ENCODE assay signal across 8 cellular contexts in genomic region chr2:216497382-216497781, GRCh38. TPM values are rescaled to one million over a fixed set of nuclear protein-coding genes. Genes with fewer than 3 reads are reported as not detected.
DNase-seq lines count a peak whose midpoint lies in the region; ATAC-seq, FAIRE-seq and TF ChIP-seq lines count a peak whose summit lies in the region.

No MANE protein-coding gene starts in this region.

- peak overlapping the region; percentile 86 for H3K4me3 ChIP-seq in A549
- H3K4me3 ChIP-seq in GM23248: peak overlapping the region; percentile 97
- H3K4me3 ChIP-seq in adipocyte (ENCODE audit: low read length): peak overlapping the region; percentile 95
- peak overlapping the region; percentile 90 to 96 for H3K4me3 ChIP-seq in mucosa of rectum (ENCODE audit: low read length in 2 of 2)

- H3K4me1 ChIP-seq in A549: peaks cover 35% of the 10 kb centered on the region
- H3K4me1 ChIP-seq in GM23248 (ENCODE audit: insufficient read depth): peaks cover 61% of the 10 kb centered on the region
- H3K4me1 ChIP-seq in adipocyte (ENCODE audit: control insufficient read depth, insufficient read depth, low read length): peaks cover 55% of the 10 kb centered on the region
- H3K4me1 ChIP-seq in mucosa of rectum (ENCODE audit: control insufficient read depth in 2 of 2, insufficient read depth in 2 of 2, low read length in 2 of 2): peaks cover 23 to 30% of the 10 kb centered on the region in 2 donors

- no peak for DNase-seq in A549 (ENCODE audit: low read depth in 1 of 2, low spot score in 1 of 2)
- DNase-seq in GM23248: no peak
- no peak for DNase-seq in adipocyte (ENCODE audit: low read depth)
- DNase-seq in NCI-H2227 (lab: John Stamatoyannopoulos, UW; ENCODE audit: unreplicated experiment): no peak
- DNase-seq in AG08396 (ENCODE audit: low spot score): no peak
- DNase-seq in mucosa of gallbladder (ENCODE audit: low spot score): no peak

- H3K4me2 ChIP-seq in A549 (peak overlapping the region; percentile 77), GM23248 (ENCODE audit: unreplicated experiment) (peak overlapping the region; percentile 97)

- ATAC-seq in A549 (no peak), HG03025 (IDR thresholded peaks at IDR 0.05; ENCODE audit: low FRiP score, unreplicated experiment) (no peak)

- H3K9me3 ChIP-seq in A549 (no peaks in the 10 kb centered on the region), GM23248 (ENCODE audit: low read depth) (no peaks in the 10 kb centered on the region), adipocyte (ENCODE audit: control insufficient read depth, low read length) (no peaks in the 10 kb centered on the region), mucosa of rectum (ENCODE audit: control insufficient read depth in 2 of 2, low read length in 2 of 2) (no peaks in the 10 kb centered on the region)

- H3K9me2 ChIP-seq in GM23248 (ENCODE audit: insufficient read depth): no peaks in the 10 kb centered on the region

- TF ChIP-seq EP300 in A549 (IDR thresholded peaks at IDR 0.05): no peak

- H3K27me3 ChIP-seq in GM23248 (replicated peaks; ENCODE audit: insufficient read depth) (no peaks in the 10 kb centered on the region), adipocyte (replicated peaks; ENCODE audit: control insufficient read depth, insufficient read depth, low read length) (no peaks in the 10 kb centered on the region), mucosa of rectum (ENCODE audit: control insufficient read depth in 2 of 2, insufficient read depth in 2 of 2, low read length in 2 of 2) (no peaks in the 10 kb centered on the region)

- no peak for TF ChIP-seq CTCF in A549 (IDR thresholded peaks at IDR 0.05)

- H4K20me1 ChIP-seq in GM23248 (ENCODE audit: insufficient read depth): 0 out of 2 replicates have a peak, but pooled peaks cover 16% of the 10 kb centered on the region

- no peak for TF ChIP-seq RAD21 in A549 (conservative IDR thresholded peaks at IDR 0.05 in 1 of 2, IDR thresholded peaks at IDR 0.05 in 1 of 2)

- H3K9ac ChIP-seq in GM23248 (peak overlapping the region; percentile 98), adipocyte (ENCODE audit: low read length) (peak overlapping the region; percentile 99), mucosa of rectum (ENCODE audit: low read depth in 1 of 2, low read length in 2 of 2) (no peak overlapping the region)

- peak overlapping the region; percentile 87 for H2AFZ ChIP-seq in GM23248

- POLR2A ChIA-PET in A549 (lab: Yijun Ruan, JAX): no interaction called here

- H3F3A ChIP-seq in GM23248 (ENCODE audit: insufficient read depth): peaks cover 71% of the 10 kb centered on the region

- no peak for TF ChIP-seq POLR2A in A549 (IDR thresholded peaks at IDR 0.05; ENCODE audit: low read length)

- CTCF ChIA-PET in A549 (lab: Yijun Ruan, JAX): interaction anchor here (0.7 to 2.0 kb wide), 3 partner anchors 21 to 416 kb away, joined by 3 to 4 read pairs (median 3); partner anchors contain the start of genes PECR and TMEM169

- WGBS in A549 (ENCODE audit: missing lambda C conversion rate): over 99% methylated on average over 3 of the region's 3 CpGs
- 97 to 98% methylated on average over 3 of the region's 3 CpGs for WGBS in GM23248 (ENCODE audit: low coverage in 1 of 2, low lambda C conversion rate in 2 of 2, missing lambda C conversion rate in 2 of 2), 2 experiments

- H3K79me2 ChIP-seq in GM23248 (ENCODE audit: insufficient read depth): peaks cover 71% of the 10 kb centered on the region

- in situ Hi-C loops in GM23248 (cut with MboI): no loop called here

- H3K36me3 ChIP-seq in GM23248 (ENCODE audit: low read depth): peaks cover 29% of the 10 kb centered on the region
- peaks cover 30% of the 10 kb centered on the region for H3K36me3 ChIP-seq in adipocyte (ENCODE audit: control insufficient read depth, insufficient read depth, low read length, severe bottlenecking)
- peaks cover 26 to 27% of the 10 kb centered on the region in 2 donors for H3K36me3 ChIP-seq in mucosa of rectum (ENCODE audit: control insufficient read depth in 2 of 2, insufficient read depth in 2 of 2, low read length in 2 of 2)

- no peak for FAIRE-seq in A549 (lab: Jason Lieb, UNC)

- peak overlapping the region; percentile 86 to 91 for H3K27ac ChIP-seq in A549
- peak overlapping the region; percentile 71 for H3K27ac ChIP-seq in GM23248
- no peak overlapping the region for H3K27ac ChIP-seq in mucosa of rectum (ENCODE audit: low read depth in 2 of 2, low read length in 2 of 2)

TF ChIP-seq in A549, 52 proteins besides CTCF, POLR2A, EP300 and RAD21:
- TF ChIP-seq RARB (CRISPR knock-in tag; IDR thresholded peaks at IDR 0.05): no peak
- TF ChIP-seq SREBF2 (IDR thresholded peaks at IDR 0.05): no peak
- no peak for TF ChIP-seq MAFK (IDR thresholded peaks at IDR 0.05; ENCODE audit: partially characterized antibody)
- TF ChIP-seq CHD2 (IDR thresholded peaks at IDR 0.05; ENCODE audit: low read length, partially characterized antibody): no peak
- TF ChIP-seq HDAC2 (IDR thresholded peaks at IDR 0.05): no peak
- TF ChIP-seq SMC3 (IDR thresholded peaks at IDR 0.05): no peak
- TF ChIP-seq, protein P1, sequence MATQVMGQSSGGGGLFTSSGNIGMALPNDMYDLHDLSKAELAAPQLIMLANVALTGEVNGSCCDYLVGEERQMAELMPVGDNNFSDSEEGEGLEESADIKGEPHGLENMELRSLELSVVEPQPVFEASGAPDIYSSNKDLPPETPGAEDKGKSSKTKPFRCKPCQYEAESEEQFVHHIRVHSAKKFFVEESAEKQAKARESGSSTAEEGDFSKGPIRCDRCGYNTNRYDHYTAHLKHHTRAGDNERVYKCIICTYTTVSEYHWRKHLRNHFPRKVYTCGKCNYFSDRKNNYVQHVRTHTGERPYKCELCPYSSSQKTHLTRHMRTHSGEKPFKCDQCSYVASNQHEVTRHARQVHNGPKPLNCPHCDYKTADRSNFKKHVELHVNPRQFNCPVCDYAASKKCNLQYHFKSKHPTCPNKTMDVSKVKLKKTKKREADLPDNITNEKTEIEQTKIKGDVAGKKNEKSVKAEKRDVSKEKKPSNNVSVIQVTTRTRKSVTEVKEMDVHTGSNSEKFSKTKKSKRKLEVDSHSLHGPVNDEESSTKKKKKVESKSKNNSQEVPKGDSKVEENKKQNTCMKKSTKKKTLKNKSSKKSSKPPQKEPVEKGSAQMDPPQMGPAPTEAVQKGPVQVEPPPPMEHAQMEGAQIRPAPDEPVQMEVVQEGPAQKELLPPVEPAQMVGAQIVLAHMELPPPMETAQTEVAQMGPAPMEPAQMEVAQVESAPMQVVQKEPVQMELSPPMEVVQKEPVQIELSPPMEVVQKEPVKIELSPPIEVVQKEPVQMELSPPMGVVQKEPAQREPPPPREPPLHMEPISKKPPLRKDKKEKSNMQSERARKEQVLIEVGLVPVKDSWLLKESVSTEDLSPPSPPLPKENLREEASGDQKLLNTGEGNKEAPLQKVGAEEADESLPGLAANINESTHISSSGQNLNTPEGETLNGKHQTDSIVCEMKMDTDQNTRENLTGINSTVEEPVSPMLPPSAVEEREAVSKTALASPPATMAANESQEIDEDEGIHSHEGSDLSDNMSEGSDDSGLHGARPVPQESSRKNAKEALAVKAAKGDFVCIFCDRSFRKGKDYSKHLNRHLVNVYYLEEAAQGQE (IDR thresholded peaks at IDR 0.05): no peak
- no peak for TF ChIP-seq BCL3 (IDR thresholded peaks at IDR 0.05)
- TF ChIP-seq FOXS1 (CRISPR knock-in tag; IDR thresholded peaks at IDR 0.05): no peak
- TF ChIP-seq NPAS2 (CRISPR knock-in tag; IDR thresholded peaks at IDR 0.05; ENCODE audit: borderline replicate concordance): no peak
- no peak for TF ChIP-seq HOXA7 (CRISPR knock-in tag; IDR thresholded peaks at IDR 0.05)
- TF ChIP-seq JUNB (IDR thresholded peaks at IDR 0.05): no peak

RNA-seq across cellular contexts. Expression of gene RPL37A, which starts 1.3 kb away (rescaled TPM):
- 4,046 and 4,130 TPM in 2 replicates for polyA plus RNA-seq in A549 (2011; rRNA removed)
- 1,938 and 2,074 TPM in 2 replicates for polyA plus RNA-seq in A549 (2012; cell fraction: cytosol; rRNA removed)
- polyA plus RNA-seq in A549 (2012; cell fraction: nucleus; rRNA removed): 702 and 1,256 TPM in 2 replicates
- polyA plus RNA-seq in A549 (2017; fragmentation: RNase III; extraction: RNeasy Plus Mini Kit Qiagen cat#74134 plus additional on column Dnase treatment): 4,215 to 4,381 TPM (median 4,330 TPM) in 3 replicates
- polyA minus RNA-seq in A549 (2011; rRNA and poly(A)+ RNA removed): 862 and 1,170 TPM in 2 replicates
- total RNA-seq in GM23248 (2014; rRNA removed; shearing (Covaris generic)): 979 and 1,006 TPM in 2 replicates
- 1,627 and 1,708 TPM in 2 replicates for polyA plus RNA-seq in GM23248 (2016; fragmentation: Nextera tagmentation; extraction: Ambion mirVana)
- total RNA-seq in mucosa of gallbladder: 1,676 TPM

Comparison
In these comparisons a context has a peak if more than half of its experiments do, and no peak if none do; other contexts are left out.
1. H3K27ac ChIP-seq: peak in A549 (2 of 2) and GM23248 (single experiment); none in mucosa of rectum (0 of 2).
2. H3K9ac ChIP-seq: peak in GM23248 (single experiment) and adipocyte (single experiment); none in mucosa of rectum (0 of 2).
3. Peak in every context shown above with its lines, with median percentiles within 50 percentile points of each other: H3K4me3 ChIP-seq.